ENCODE assay signal across 11 cellular contexts in the genomic region with DNA sequence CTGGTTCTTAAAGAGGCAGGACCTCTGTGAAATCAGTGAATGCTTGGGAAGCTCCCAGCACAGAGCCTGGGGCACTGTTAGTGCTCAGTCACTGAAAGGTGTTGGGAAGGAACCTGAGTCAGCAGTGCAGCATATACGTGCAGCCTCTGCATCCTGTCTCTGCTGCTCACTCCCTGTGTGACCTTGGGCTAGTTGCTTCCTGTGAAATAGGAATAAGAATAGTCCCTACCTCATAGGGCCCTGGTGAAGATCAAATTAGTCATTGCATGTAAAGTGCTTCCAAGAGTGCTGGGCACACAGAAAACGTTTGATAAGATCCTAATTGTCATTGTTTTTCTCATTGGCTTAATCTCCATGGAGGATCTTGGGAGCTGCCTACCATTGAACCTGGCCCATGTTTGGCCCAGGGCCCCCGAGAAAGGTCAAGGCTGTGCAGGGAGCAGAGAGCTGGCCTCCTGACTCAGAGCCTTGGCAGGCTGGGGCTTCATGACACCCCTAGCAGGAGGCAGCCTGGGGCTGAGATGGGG.
DNase-seq lines count a peak whose midpoint lies in the region; ATAC-seq and TF ChIP-seq lines count a peak whose summit lies in the region.
"Had no signal": no experiment of that assay in that cellular context is flagged by ENCODE, and none has a peak within 500 bp of the region (broad histone marks: within the 10 kb centered on the region; RNA-seq: fewer than 3 reads in every experiment).

No MANE protein-coding gene starts in this region.

- no CpG with 5 or more reads among the region's 3 CpGs for WGBS in neuronal stem cell (ENCODE audit: extremely low coverage in 2 of 2, insufficient read length in 2 of 2, insufficient replicate concordance in 1 of 2), 2 donors

- TF ChIP-seq RAD21 in HCT116 (IDR thresholded peaks at IDR 0.05; ENCODE audit: low read depth) = no peak

- H3K9me3 ChIP-seq in HCT116 (ENCODE audit: control insufficient read depth in 1 of 2, insufficient read depth in 1 of 2, low read depth in 1 of 2, low read length in 2 of 2) (no peaks in the 10 kb centered on the region), neuronal stem cell (replicated peaks in 1 of 2; ENCODE audit: control insufficient read depth in 2 of 2, insufficient read depth in 1 of 2, low read depth in 1 of 2, low read length in 2 of 2) (no peaks in the 10 kb centered on the region)

- TF ChIP-seq CTCF in HCT116 (IDR thresholded peaks at IDR 0.05 in 2 of 3, conservative IDR thresholded peaks at IDR 0.05 in 1 of 3; ENCODE audit: borderline replicate concordance in 1 of 3, insufficient read depth in 1 of 3, low read depth in 2 of 3, low read length in 2 of 3) (no peak), fibroblast of villous mesenchyme (IDR thresholded peaks at IDR 0.05; ENCODE audit: insufficient read depth, low read depth, low read length) (no peak)

- CTCF ChIA-PET in HCT116 (lab: Charles Lee) = interaction anchor here (2.2 kb wide), 1 partner anchor 15 kb away, joined by 6 read pairs; no protein-coding TSS in a partner anchor

- H2BK5ac ChIP-seq in neuronal stem cell (ENCODE audit: low read length) = no peak overlapping the region

- H2AFZ ChIP-seq in HCT116 (ENCODE audit: low read depth, low read length, poor library complexity, severe bottlenecking) (no peak overlapping the region), neuronal stem cell (ENCODE audit: low read length) (peak overlapping the region; percentile 7)

- H3K4ac ChIP-seq in neuronal stem cell (ENCODE audit: low read length) = no peak overlapping the region

- H2BK12ac ChIP-seq in neuronal stem cell (ENCODE audit: low read length) = no peak overlapping the region

- H3K4me2 ChIP-seq in HCT116 (ENCODE audit: low read length) (peak overlapping the region; percentile 18; the same call in 1 of the 2 replicates), neuronal stem cell (ENCODE audit: insufficient read depth, low read length, poor library complexity, severe bottlenecking) (no peak overlapping the region)

- POLR2A ChIA-PET in HCT116 (lab: Charles Lee) = no interaction called here

- DNase-seq in HCT116 (ENCODE audit: low read depth, low spot score) = no peak
- peak; percentile 46 for DNase-seq in UCSD-AML1 (lab: John Stamatoyannopoulos, UW; ENCODE audit: unreplicated experiment)
- peak; percentile 65 for DNase-seq in fibroblast of villous mesenchyme (ENCODE audit: low read depth)
- no peak for DNase-seq in neuronal stem cell (ENCODE audit: low spot score)
- no peak for DNase-seq in NCI-H1436 treated with DMSO at 0.1 percent for 48 hours (lab: John Stamatoyannopoulos, UW)
- no peak for DNase-seq in hippocampal formation (lab: John Stamatoyannopoulos, UW)
- DNase-seq in NCI-H82 treated with DMSO at 0.1 percent for 48 hours (lab: John Stamatoyannopoulos, UW; ENCODE audit: unreplicated experiment) = no peak
- DNase-seq: activated effector memory CD4-positive, alpha-beta T cell treated with Interleukin-2 at 50 U/mL for 16 hours; naive B cell; NCI-H2171 had no signal

- H3K79me1 ChIP-seq in neuronal stem cell (ENCODE audit: low read depth, low read length) = no peaks in the 10 kb centered on the region

- no TSS peak for BruUV-seq in HCT116 (replicated peaks; lab: Mats Ljungman, UMichigan)

- no peak overlapping the region for H4K8ac ChIP-seq in neuronal stem cell (ENCODE audit: low read depth, low read length)

- intact Hi-C loops in HCT116 (cut with micrococcal nuclease) = no loop called here

- no peak overlapping the region for H2BK15ac ChIP-seq in neuronal stem cell (ENCODE audit: low read length)

- H3K4me3 ChIP-seq in HCT116 (replicated peaks in 1 of 2; ENCODE audit: low read depth in 1 of 2, low read length in 2 of 2) = no peak overlapping the region
- no peak overlapping the region for H3K4me3 ChIP-seq in fibroblast of villous mesenchyme (ENCODE audit: low read depth, low read length)
- no peak overlapping the region for H3K4me3 ChIP-seq in neuronal stem cell (ENCODE audit: low read length in 2 of 2)

- peaks cover 0 to 8% of the 10 kb centered on the region in 2 experiments; a peak in 2 of 4 replicates for H3K4me1 ChIP-seq in HCT116 (ENCODE audit: control insufficient read depth in 1 of 2, insufficient read depth in 2 of 2, low read length in 2 of 2)
- H3K4me1 ChIP-seq in neuronal stem cell (ENCODE audit: control insufficient read depth in 2 of 2, insufficient read depth in 1 of 2, low read depth in 1 of 2, low read length in 2 of 2) = no peaks in the 10 kb centered on the region

- no peaks in the 10 kb centered on the region for H3K9me2 ChIP-seq in HCT116 (ENCODE audit: insufficient read depth)

- no peak overlapping the region for H4K91ac ChIP-seq in neuronal stem cell (ENCODE audit: low read depth, low read length, poor library complexity)

- H3K27me3 ChIP-seq in HCT116 (ENCODE audit: insufficient read depth, low read length) = no peaks in the 10 kb centered on the region
- peaks cover 0 to 5% (median 0%) of the 10 kb centered on the region in 3 experiments for H3K27me3 ChIP-seq in neuronal stem cell (ENCODE audit: control insufficient read depth in 3 of 3, insufficient read depth in 3 of 3, low read depth in 1 of 3, low read length in 3 of 3)

- H3K18ac ChIP-seq in neuronal stem cell (ENCODE audit: low read length) = no peak overlapping the region

- H3K23ac ChIP-seq in neuronal stem cell (ENCODE audit: low read depth, low read length, poor library complexity) = no peak overlapping the region

- H3K36me3 ChIP-seq in HCT116 (ENCODE audit: control insufficient read depth in 1 of 2, insufficient read depth in 2 of 2, low read length in 2 of 2) = no peaks in the 10 kb centered on the region
- H3K36me3 ChIP-seq in neuronal stem cell (replicated peaks in 1 of 2; ENCODE audit: control insufficient read depth in 2 of 2, insufficient read depth in 2 of 2, low read length in 2 of 2) = no peaks in the 10 kb centered on the region

- no peak overlapping the region for H2BK120ac ChIP-seq in neuronal stem cell (ENCODE audit: low read depth, low read length)

- no peak overlapping the region for H3K14ac ChIP-seq in neuronal stem cell (ENCODE audit: low read length)

- H2AK5ac ChIP-seq in neuronal stem cell (ENCODE audit: low read depth, low read length) = no peak overlapping the region

- ATAC-seq in HCT116 (peak; percentile 38; the same call in 1 of the 2 replicates), HG02623 (IDR thresholded peaks at IDR 0.05; ENCODE audit: unreplicated experiment) (no peak)

- H3K9ac ChIP-seq in HCT116 (ENCODE audit: low read length) (no peak overlapping the region), neuronal stem cell (ENCODE audit: low read depth, low read length, poor library complexity) (no peak overlapping the region)

- no peak for TF ChIP-seq POLR2A in HCT116 (IDR thresholded peaks at IDR 0.05; ENCODE audit: borderline replicate concordance, extremely low read depth, insufficient read depth, insufficient read length)

- RAD21 ChIA-PET in HCT116 (lab: Charles Lee; ENCODE audit: low non-redundant PET in 1 of 2, low total read pairs in 2 of 2, uncharacterized antibody in 2 of 2, unreplicated experiment in 2 of 2) = no interaction called here

- no peaks in the 10 kb centered on the region for H4K20me1 ChIP-seq in HCT116 (ENCODE audit: insufficient read depth)

- H3K27ac ChIP-seq in HCT116 (ENCODE audit: low read depth, low read length) (no peak overlapping the region), neuronal stem cell (replicated peaks; ENCODE audit: low read length) (no peak overlapping the region)

- H3K79me2 ChIP-seq in HCT116 (ENCODE audit: insufficient read depth, low read length) = no peaks in the 10 kb centered on the region

TF ChIP-seq in HCT116, 20 proteins besides CTCF, POLR2A, EP300 and RAD21:
- TF ChIP-seq FOSL1 (IDR thresholded peaks at IDR 0.05; ENCODE audit: low read depth) (no peak), CBX3 (IDR thresholded peaks at IDR 0.05; ENCODE audit: low read depth) (no peak), EZH2 (IDR thresholded peaks at IDR 0.05) (no peak), CEBPB (IDR thresholded peaks at IDR 0.05; ENCODE audit: low read depth) (no peak), EZH2phosphoT487 (IDR thresholded peaks at IDR 0.05; ENCODE audit: borderline replicate concordance) (no peak), SRF (IDR thresholded peaks at IDR 0.05; ENCODE audit: low read depth) (no peak)

Comparison
In these comparisons a context has a peak if more than half of its experiments do, and no peak if none do; other contexts are left out.
1. DNase-seq: peak in UCSD-AML1 (single experiment) and fibroblast of villous mesenchyme (single experiment); none in HCT116 (single experiment), neuronal stem cell (single experiment), NCI-H1436 treated with DMSO at 0.1 percent for 48 hours (single experiment), hippocampal formation (0 of 2) and NCI-H82 treated with DMSO at 0.1 percent for 48 hours (single experiment).